ENCODE assay signal across 11 cellular contexts in genomic region chr2:97950329-97951154, GRCh38. TPM values are rescaled to one million over a fixed set of nuclear protein-coding genes. Genes with fewer than 3 reads are reported as not detected.
DNase-seq lines count a peak whose midpoint lies in the region; ATAC-seq and TF ChIP-seq lines count a peak whose summit lies in the region.
"Had no signal": no experiment of that assay in that cellular context is flagged by ENCODE, and none has a peak within 500 bp of the region (broad histone marks: within the 10 kb centered on the region; RNA-seq: fewer than 3 reads in every experiment).

No MANE protein-coding gene starts in this region.

- H3K9me3 Mint-ChIP-seq in stimulated activated memory B cell treated with anti-CD40 and anti-IgM and Interleukin-4, amounts not matched to agents 10 μg/mL and 1 μg/mL and 100 μg/mL, for 72 hours, result no peaks in the 10 kb centered on the region
- H3K9me3 Mint-ChIP-seq in activated CD4-positive, alpha-beta T cell treated with anti-CD3 and anti-CD28 coated beads, Interleukin-2, amount 10 ng/mL, durations not matched to agents 7 days and 5 days, result peaks cover 4% of the 10 kb centered on the region
- H3K9me3 Mint-ChIP-seq in activated naive CD4-positive, alpha-beta T cell treated with anti-CD3 and anti-CD28 coated beads for 36 hours, result no peaks in the 10 kb centered on the region

- DNase-seq in NCI-H2227 treated with DMSO at 0.1 percent for 48 hours (lab: John Stamatoyannopoulos, UW) (peak; percentile 5), NCI-H2227 (lab: John Stamatoyannopoulos, UW; ENCODE audit: unreplicated experiment) (no peak), foreskin fibroblast (peak; percentile 72 to 87), Right ventricle myocardium inferior (ENCODE audit: missing footprints) (no peak)
- DNase-seq in activated CD4-positive, alpha-beta T cell treated with anti-CD3 and anti-CD28 coated beads, Interleukin-2, amount 10 ng/mL, durations not matched to agents 7 days and 5 days, result no peak
- DNase-seq in activated naive CD4-positive, alpha-beta T cell treated with anti-CD3 and anti-CD28 coated beads for 36 hours, result no peak
- DNase-seq: effector memory CD8-positive, alpha-beta T cell; Karpas-422; NCI-H526 treated with DMSO at 0.1 percent for 48 hours had no signal

- peaks cover 84% of the 10 kb centered on the region for H3K4me1 Mint-ChIP-seq in stimulated activated memory B cell treated with anti-CD40 and anti-IgM and Interleukin-4, amounts not matched to agents 10 μg/mL and 1 μg/mL and 100 μg/mL, for 72 hours
- H3K4me1 Mint-ChIP-seq in activated CD4-positive, alpha-beta T cell treated with anti-CD3 and anti-CD28 coated beads, Interleukin-2, amount 10 ng/mL, durations not matched to agents 7 days and 5 days, result peaks cover 20% of the 10 kb centered on the region
- peaks cover 73% of the 10 kb centered on the region for H3K4me1 Mint-ChIP-seq in activated naive CD4-positive, alpha-beta T cell treated with anti-CD3 and anti-CD28 coated beads for 36 hours (ENCODE audit: low read depth)

- no peak overlapping the region for H3K4me3 Mint-ChIP-seq in stimulated activated memory B cell treated with anti-CD40 and anti-IgM and Interleukin-4, amounts not matched to agents 10 μg/mL and 1 μg/mL and 100 μg/mL, for 72 hours
- H3K4me3 Mint-ChIP-seq in activated CD4-positive, alpha-beta T cell treated with anti-CD3 and anti-CD28 coated beads, Interleukin-2, amount 10 ng/mL, durations not matched to agents 7 days and 5 days, result no peak overlapping the region
- H3K4me3 Mint-ChIP-seq in activated naive CD4-positive, alpha-beta T cell treated with anti-CD3 and anti-CD28 coated beads for 36 hours, result no peak overlapping the region
- H3K4me3 Mint-ChIP-seq: effector memory CD8-positive, alpha-beta T cell had no signal

- peak overlapping the region; percentile 51 for H3K27ac Mint-ChIP-seq in stimulated activated memory B cell treated with anti-CD40 and anti-IgM and Interleukin-4, amounts not matched to agents 10 μg/mL and 1 μg/mL and 100 μg/mL, for 72 hours
- no peak overlapping the region for H3K27ac Mint-ChIP-seq in activated CD4-positive, alpha-beta T cell treated with anti-CD3 and anti-CD28 coated beads, Interleukin-2, amount 10 ng/mL, durations not matched to agents 7 days and 5 days
- no peak overlapping the region for H3K27ac Mint-ChIP-seq in activated naive CD4-positive, alpha-beta T cell treated with anti-CD3 and anti-CD28 coated beads for 36 hours

- no peak overlapping the region for H3K4me3 ChIP-seq in foreskin fibroblast (ENCODE audit: low read depth in 1 of 2, low read length in 2 of 2)

- POLR2A ChIA-PET in activated CD4-positive, alpha-beta T cell treated with anti-CD3 and anti-CD28 coated beads, Interleukin-2, amount 10 ng/mL, durations not matched to agents 7 days and 5 days (lab: Charles Lee), result no interaction called here

- CTCF ChIA-PET in activated CD4-positive, alpha-beta T cell treated with anti-CD3 and anti-CD28 coated beads, Interleukin-2, amount 10 ng/mL, durations not matched to agents 7 days and 5 days (lab: Charles Lee), result interaction anchor here (0.6 kb wide), 1 partner anchor 164 kb away, joined by 3 read pairs; no protein-coding TSS in a partner anchor
- CTCF ChIA-PET in activated naive CD4-positive, alpha-beta T cell treated with anti-CD3 and anti-CD28 coated beads for 36 hours (lab: Charles Lee), result interaction anchor here (0.5 kb wide), 1 partner anchor 435 kb away, joined by 3 read pairs; no protein-coding TSS in a partner anchor

- H3K36me3 Mint-ChIP-seq in stimulated activated memory B cell treated with anti-CD40 and anti-IgM and Interleukin-4, amounts not matched to agents 10 μg/mL and 1 μg/mL and 100 μg/mL, for 72 hours, result peaks cover 22% of the 10 kb centered on the region
- peaks cover 9% of the 10 kb centered on the region for H3K36me3 Mint-ChIP-seq in activated CD4-positive, alpha-beta T cell treated with anti-CD3 and anti-CD28 coated beads, Interleukin-2, amount 10 ng/mL, durations not matched to agents 7 days and 5 days (ENCODE audit: low read depth)
- peaks cover 11% of the 10 kb centered on the region for H3K36me3 Mint-ChIP-seq in activated naive CD4-positive, alpha-beta T cell treated with anti-CD3 and anti-CD28 coated beads for 36 hours (ENCODE audit: low read depth)

- intact Hi-C loops in activated naive CD4-positive, alpha-beta T cell treated with anti-CD3 and anti-CD28 coated beads for 36 hours (cut with micrococcal nuclease), result no loop called here
- intact Hi-C loops in Right ventricle myocardium inferior (cut with DNase I), result no loop called here

- ATAC-seq in SK-N-SH treated with all-trans-retinoic acid at 6 μM for 48 hours, result peak; percentile 96
- no peak for ATAC-seq in stimulated activated memory B cell treated with anti-CD40 and anti-IgM and Interleukin-4, amounts not matched to agents 10 μg/mL and 1 μg/mL and 100 μg/mL, for 72 hours
- ATAC-seq in Right ventricle myocardium inferior, result no peak
- ATAC-seq: effector memory CD8-positive, alpha-beta T cell had no signal

- no peak for TF ChIP-seq CTCF in foreskin fibroblast (IDR thresholded peaks at IDR 0.05; ENCODE audit: low read depth, low read length)

- no peaks in the 10 kb centered on the region for H3K27me3 Mint-ChIP-seq in stimulated activated memory B cell treated with anti-CD40 and anti-IgM and Interleukin-4, amounts not matched to agents 10 μg/mL and 1 μg/mL and 100 μg/mL, for 72 hours
- no peaks in the 10 kb centered on the region for H3K27me3 Mint-ChIP-seq in activated CD4-positive, alpha-beta T cell treated with anti-CD3 and anti-CD28 coated beads, Interleukin-2, amount 10 ng/mL, durations not matched to agents 7 days and 5 days
- H3K27me3 Mint-ChIP-seq in activated naive CD4-positive, alpha-beta T cell treated with anti-CD3 and anti-CD28 coated beads for 36 hours (ENCODE audit: low read depth), result no peaks in the 10 kb centered on the region
- H3K27me3 Mint-ChIP-seq: effector memory CD8-positive, alpha-beta T cell had no signal

TF ChIP-seq in SK-N-SH treated with all-trans-retinoic acid at 6 μM for 48 hours, 23 proteins besides CTCF, POLR2A, EP300 and RAD21:
- TF ChIP-seq ZNF8 (CRISPR knock-in tag; IDR thresholded peaks at IDR 0.05) (no peak), PATZ1 (CRISPR knock-in tag; IDR thresholded peaks at IDR 0.05; ENCODE audit: borderline replicate concordance) (no peak), ZFP30 (CRISPR knock-in tag; IDR thresholded peaks at IDR 0.05) (no peak), OSR1 (CRISPR knock-in tag; IDR thresholded peaks at IDR 0.05) (no peak), SNAI2 (CRISPR knock-in tag; IDR thresholded peaks at IDR 0.05) (no peak), ZC3H10 (CRISPR knock-in tag; IDR thresholded peaks at IDR 0.05) (no peak), TSHZ2 (CRISPR knock-in tag; IDR thresholded peaks at IDR 0.05) (no peak), TOX (CRISPR knock-in tag; IDR thresholded peaks at IDR 0.05; ENCODE audit: borderline replicate concordance) (no peak)
TF ChIP-seq in SK-N-SH treated with all-trans-retinoic acid at 6 μM for 48 hours: peak in this region for 0.

RNA-seq across cellular contexts. Expression of gene TMEM131, which starts 45.2 kb away (rescaled TPM):
- 10 to 100 TPM; 39.7 to 40.6 TPM for total RNA-seq in activated CD4-positive, alpha-beta T cell treated with anti-CD3 and anti-CD28 coated beads, Interleukin-2, amount 10 ng/mL, durations not matched to agents 7 days and 5 days
- 10 to 100 TPM; 18.5 to 19.2 TPM for total RNA-seq in activated naive CD4-positive, alpha-beta T cell treated with anti-CD3 and anti-CD28 coated beads for 36 hours
- total RNA-seq in Right ventricle myocardium inferior, result 26.0 TPM

Comparison
In these comparisons a context has a peak if more than half of its experiments do, and no peak if none do; other contexts are left out.
1. DNase-seq: peak in NCI-H2227 treated with DMSO at 0.1 percent for 48 hours (single experiment) and foreskin fibroblast (2 of 2); none in NCI-H2227 (single experiment), activated CD4-positive, alpha-beta T cell treated with anti-CD3 and anti-CD28 coated beads, Interleukin-2, amount 10 ng/mL, durations not matched to agents 7 days and 5 days (single experiment), activated naive CD4-positive, alpha-beta T cell treated with anti-CD3 and anti-CD28 coated beads for 36 hours (single experiment) and Right ventricle myocardium inferior (single experiment).